8 cellular contexts compared by ENCODE assay signal in genomic region chr5:74684900-74685851, GRCh38. TPM values are rescaled to one million over a fixed set of nuclear protein-coding genes. Genes with fewer than 3 reads are reported as not detected.
A peak's percentile ranks its signal among the peaks of the same experiment; 100 is the strongest.
DNase-seq lines count a peak whose midpoint lies in the region; FAIRE-seq and TF ChIP-seq lines count a peak whose summit lies in the region.

HEXB (plus strand) TSS chr5:74685233; CDS start chr5:74685261, 28 bp downstream.

- intact Hi-C loops in vagina (cut with DNase I), result no loop called here

- TF ChIP-seq POLR2A in GM12891 (IDR thresholded peaks at IDR 0.05; ENCODE audit: low read depth, low read length) (peak; percentile 61; the same call in 1 of the 2 replicates), vagina (IDR thresholded peaks at IDR 0.05) (peak; percentile 28 to 80)

- peak; percentile 79 for DNase-seq in GM12891 (ENCODE audit: insufficient read length, low spot score)
- DNase-seq in HFFc6, result peak; percentile 72
- DNase-seq in NCI-H1048 (lab: John Stamatoyannopoulos, UW), result peak; percentile 46
- DNase-seq in T-helper 9 cell, result peak; percentile 75
- DNase-seq in astrocyte (ENCODE audit: low read depth), result peak; percentile 62
- DNase-seq in hepatic stellate cell (ENCODE audit: low spot score), result peak; percentile 88
- DNase-seq in renal cortical epithelial cell (ENCODE audit: low read depth), result peak; percentile 50
- no peak for DNase-seq in vagina (ENCODE audit: extremely low spot score in 2 of 2)

- H3K4me1 Mint-ChIP-seq in HFFc6 (ENCODE audit: low read depth), result peaks cover 46% of the 10 kb centered on the region
- peaks cover 12% of the 10 kb centered on the region for H3K4me1 Mint-ChIP-seq in astrocyte (ENCODE audit: low read depth, unreplicated experiment)

- H3K4me3 ChIP-seq in astrocyte (ENCODE audit: insufficient read depth, low read depth, low read length), result peak within 1 kb of the TSS; percentile 88
- H3K4me3 ChIP-seq in vagina, result peak within 1 kb of the TSS; percentile 65 to 79

- H3K79me2 ChIP-seq in astrocyte (ENCODE audit: insufficient read depth, low read length), result peaks cover 21% of the 10 kb centered on the region

- H3K9me3 Mint-ChIP-seq in HFFc6, result no peaks in the 10 kb centered on the region
- no peaks in the 10 kb centered on the region for H3K9me3 Mint-ChIP-seq in astrocyte (ENCODE audit: unreplicated experiment)

- no peaks in the 10 kb centered on the region for H3K9me3 ChIP-seq in astrocyte (ENCODE audit: insufficient read depth, low read depth, low read length)
- no peaks in the 10 kb centered on the region for H3K9me3 ChIP-seq in vagina

- H3K4me2 ChIP-seq in astrocyte (ENCODE audit: low read length), result peak within 1 kb of the TSS; percentile 94

- TF ChIP-seq CTCF in HFFc6 (IDR thresholded peaks at IDR 0.05), result no peak
- TF ChIP-seq CTCF in astrocyte (IDR thresholded peaks at IDR 0.05; ENCODE audit: insufficient read depth, low read depth, low read length), result no peak
- no peak for TF ChIP-seq CTCF in vagina (IDR thresholded peaks at IDR 0.05)

- peak within 1 kb of the TSS; percentile 91 for H3K9ac ChIP-seq in astrocyte (ENCODE audit: low read length)

- H2AFZ ChIP-seq in astrocyte (ENCODE audit: low read depth, low read length), result peak within 1 kb of the TSS; percentile 89

- FAIRE-seq in GM12891 (lab: Jason Lieb, UNC) (peak; percentile 77), astrocyte (lab: Jason Lieb, UNC) (no peak)

- H4K20me1 ChIP-seq in astrocyte (ENCODE audit: insufficient read depth, low read length), result peaks cover 17% of the 10 kb centered on the region

- H3K4me1 ChIP-seq in astrocyte (ENCODE audit: insufficient read depth, low read length) (peaks cover 21% of the 10 kb centered on the region), vagina (peaks cover 21% of the 10 kb centered on the region)

- H3K27ac ChIP-seq in astrocyte (ENCODE audit: low read depth, low read length) (peak within 1 kb of the TSS; percentile 73), vagina (peak within 1 kb of the TSS; percentile 86)

- peaks cover 3% of the 10 kb centered on the region for H3K27me3 Mint-ChIP-seq in HFFc6 (ENCODE audit: insufficient read depth)
- no peaks in the 10 kb centered on the region for H3K27me3 Mint-ChIP-seq in astrocyte (ENCODE audit: low read depth, unreplicated experiment)

- peaks cover 3% of the 10 kb centered on the region for H3K36me3 ChIP-seq in astrocyte (ENCODE audit: insufficient read depth, low read length)
- peaks cover 0 to 6% of the 10 kb centered on the region in 2 donors for H3K36me3 ChIP-seq in vagina

- no peaks in the 10 kb centered on the region for H3K27me3 ChIP-seq in astrocyte (ENCODE audit: insufficient read depth, low read length)
- H3K27me3 ChIP-seq in vagina, result no peaks in the 10 kb centered on the region

- 0 out of 2 replicates have a peak, but pooled peaks cover 10% of the 10 kb centered on the region for H3K36me3 Mint-ChIP-seq in HFFc6 (ENCODE audit: low read depth)
- H3K36me3 Mint-ChIP-seq in astrocyte (ENCODE audit: low read depth, unreplicated experiment), result no peaks in the 10 kb centered on the region

- H3K27ac Mint-ChIP-seq in HFFc6 (peak within 1 kb of the TSS; percentile 56), astrocyte (ENCODE audit: unreplicated experiment) (peak within 1 kb of the TSS; percentile 77)

- peak within 1 kb of the TSS; percentile 86 for H3K4me3 Mint-ChIP-seq in HFFc6
- H3K4me3 Mint-ChIP-seq in astrocyte (ENCODE audit: unreplicated experiment), result peak within 1 kb of the TSS; percentile 83

TF ChIP-seq in GM12891, 5 proteins besides CTCF, POLR2A, EP300 and RAD21:
- TF ChIP-seq TAF1 (IDR thresholded peaks at IDR 0.05; ENCODE audit: low read depth, low read length) (no peak; the same call in 1 of the 2 replicates), PAX5 (IDR thresholded peaks at IDR 0.05; ENCODE audit: insufficient read depth, low read length, severe bottlenecking) (no peak), POU2F2 (IDR thresholded peaks at IDR 0.05; ENCODE audit: low read depth, low read length) (no peak), POLR2AphosphoS5 (IDR thresholded peaks at IDR 0.05; ENCODE audit: low read depth, low read length) (no peak; the same call in 1 of the 2 replicates), SPI1 (IDR thresholded peaks at IDR 0.05; ENCODE audit: low read depth, low read length) (no peak)

RNA-seq across cellular contexts. Expression of gene HEXB, which starts in this region (rescaled TPM):
- polyA plus RNA-seq in GM12891 (2012; ENCODE audit: low read depth, missing spikeins), result 38.1 TPM
- 100 to 1,000 TPM; 128 to 170 (median 151) TPM for total RNA-seq in HFFc6 (2021; fragmentation: NEBNext Ultra II Directional; extraction: Animal tissue kit (Norgen Biotek cat#: 25700))
- total RNA-seq in astrocyte, result 96.3 and 99.3 TPM in 2 replicates
- total RNA-seq in renal cortical epithelial cell, result 99.8 and 127 TPM in 2 replicates
- 118 TPM for total RNA-seq in vagina

Comparison
In these comparisons a context has a peak if more than half of its experiments do, and no peak if none do; other contexts are left out.
1. DNase-seq: peak in GM12891 (single experiment), HFFc6 (single experiment), NCI-H1048 (single experiment), T-helper 9 cell (single experiment), astrocyte (single experiment), hepatic stellate cell (single experiment) and renal cortical epithelial cell (single experiment); none in vagina (0 of 2).